ENCODE assay signal across 25 cellular contexts in genomic region chr5:171549259-171549658, GRCh38.
"Had no signal": no experiment of that assay in that cellular context is flagged by ENCODE, and none has a peak within 500 bp of the region (broad histone marks: within the 10 kb centered on the region; RNA-seq: fewer than 3 reads in every experiment).

No MANE protein-coding gene starts in this region.

- H3K9me3 Mint-ChIP-seq: effector memory CD8-positive, alpha-beta T cell; natural killer cell treated with Interleukin-12 subunit alpha and Interleukin-12 subunit beta and Interleukin-15 and Interleukin-18, amount 100 ng/mL, for 72 hours had no signal

- DNase-seq: central memory CD4-positive, alpha-beta T cell; colonic mucosa; dermis blood vessel endothelial cell; effector memory CD8-positive, alpha-beta T cell; erythroblast; kidney; left ventricle myocardium superior; lower lobe of right lung; naive B cell; occipital lobe; ovary; posterior cingulate gyrus; right cardiac atrium; stimulated activated CD4-positive, alpha-beta T cell treated with anti-CD3 and anti-CD28 coated beads, Interleukin-12 subunit alpha, Interleukin-12 subunit beta, amount 100 ng/mL, for 4 hours; stimulated activated CD4-positive, alpha-beta T cell treated with anti-CD3 and anti-CD28 coated beads, Interleukin-1b, Interleukin-23, amount 100 ng/mL, for 48 hours; stimulated activated CD4-positive, alpha-beta T cell treated with anti-CD3 and anti-CD28 coated beads, Interleukin-4, amount 100 ng/mL, for 1 hour; stimulated activated CD8-positive, alpha-beta memory T cell treated with anti-CD3 and anti-CD28 coated beads, Interleukin-4, amount 100 ng/mL, for 48 hours; stimulated activated naive CD4-positive, alpha-beta T cell; stimulated activated naive CD8-positive, alpha-beta T cell treated with anti-CD3 and anti-CD28 coated beads, Interleukin-15, amount 100 ng/mL, for 72 hours; trophoblast cell had no signal

- H3K4me3 ChIP-seq: colonic mucosa, lower lobe of right lung, ovary, psoas muscle, smooth muscle cell, suprapubic skin, vagina had no signal

- H3K36me3 Mint-ChIP-seq: naive B cell; natural killer cell treated with Interleukin-12 subunit alpha and Interleukin-12 subunit beta and Interleukin-15 and Interleukin-18, amount 100 ng/mL, for 72 hours had no signal

- ATAC-seq: effector memory CD8-positive, alpha-beta T cell; left ventricle myocardium superior; lower lobe of right lung; natural killer cell treated with Interleukin-12 subunit alpha and Interleukin-12 subunit beta and Interleukin-15 and Interleukin-18, amount 100 ng/mL, for 72 hours; psoas muscle; stimulated activated naive CD8-positive, alpha-beta T cell treated with anti-CD3 and anti-CD28 coated beads, Interleukin-15, amount 100 ng/mL, for 72 hours had no signal

- H3K27ac ChIP-seq: colonic mucosa, lower lobe of right lung, ovary, psoas muscle, suprapubic skin, vagina had no signal

- H3K27me3 ChIP-seq: colonic mucosa, ovary, suprapubic skin, vagina had no signal

- H3K27ac Mint-ChIP-seq: effector memory CD8-positive, alpha-beta T cell; naive B cell; natural killer cell treated with Interleukin-12 subunit alpha and Interleukin-12 subunit beta and Interleukin-15 and Interleukin-18, amount 100 ng/mL, for 72 hours; stimulated activated naive CD8-positive, alpha-beta T cell treated with anti-CD3 and anti-CD28 coated beads, Interleukin-15, amount 100 ng/mL, for 72 hours had no signal

- H3K4me1 ChIP-seq: colonic mucosa, lower lobe of right lung, psoas muscle, suprapubic skin, vagina had no signal

- H3K9me3 ChIP-seq: colonic mucosa, lower lobe of right lung, ovary, psoas muscle, suprapubic skin, vagina had no signal

- H3K36me3 ChIP-seq: colonic mucosa, lower lobe of right lung, ovary, suprapubic skin, vagina had no signal

- H3K4me2 ChIP-seq: smooth muscle cell had no signal
